Comparison of ENCODE assay signal across 17 cellular contexts in genomic region chr12:103676863-103677262, GRCh38.
"Had no signal": no experiment of that assay in that cellular context is flagged by ENCODE, and none has a peak within 500 bp of the region (broad histone marks: within the 10 kb centered on the region; RNA-seq: fewer than 3 reads in every experiment).

No MANE protein-coding gene starts in this region.

- H3K9me3 ChIP-seq: left lung, prostate gland, right atrium auricular region, tibial artery had no signal

- DNase-seq: activated CD4-positive, alpha-beta T cell treated with anti-CD3 and anti-CD28 coated beads, Interleukin-2, amount 10 ng/mL, durations not matched to agents 24 days and 14 days; activated CD8-positive, alpha-beta T cell treated with anti-CD3 and anti-CD28 coated beads, Interleukin-2, amount 10 ng/mL, durations not matched to agents 7 days and 5 days; activated naive CD4-positive, alpha-beta T cell treated with Interleukin-2 at 50 U/mL for 16 hours; activated naive CD8-positive, alpha-beta T cell treated with anti-CD3 and anti-CD28 coated beads, Interleukin-2, amount 10 ng/mL, durations not matched to agents 7 days and 5 days; activated T-cell treated with anti-CD3 and anti-CD28 coated beads, Interleukin-2, amount 50 U/mL, for 24 hours; amygdala; erythroblast; kidney; left lung; naive B cell; stimulated activated CD4-positive, alpha-beta T cell treated with anti-CD3 and anti-CD28 coated beads, Interleukin-2, amount 100 ng/mL, for 24 hours; stimulated activated naive CD8-positive, alpha-beta T cell treated with anti-CD3 and anti-CD28 coated beads, Interleukin-15, Interleukin-2, amounts not matched to agents 100 U/mL and 50 U/mL, for 24 hours; substantia nigra; T-helper 9 cell; tibial artery had no signal

- H3K27ac ChIP-seq: left lung, prostate gland, right atrium auricular region, tibial artery had no signal

- H3K4me1 ChIP-seq: left lung, prostate gland, tibial artery had no signal

- H3K36me3 ChIP-seq: left lung, prostate gland, right atrium auricular region, tibial artery had no signal

- H3K27me3 ChIP-seq: left lung, right atrium auricular region, tibial artery had no signal

- H3K4me3 ChIP-seq: left lung, prostate gland, right atrium auricular region, tibial artery had no signal
